14 cellular contexts compared by ENCODE assay signal in genomic region chr1:102241431-102242338, GRCh38.
A peak's percentile ranks its signal among the peaks of the same experiment; 100 is the strongest.
DNase-seq lines count a peak whose midpoint lies in the region; ATAC-seq and TF ChIP-seq lines count a peak whose summit lies in the region.
"Had no signal": no experiment of that assay in that cellular context is flagged by ENCODE, and none has a peak within 500 bp of the region (broad histone marks: within the 10 kb centered on the region; RNA-seq: fewer than 3 reads in every experiment).

No MANE protein-coding gene starts in this region.

- intact Hi-C loops in posterior vena cava (cut with DNase I) = no loop called here

- TF ChIP-seq CTCF in foreskin fibroblast (IDR thresholded peaks at IDR 0.05; ENCODE audit: low read depth, low read length) = no peak

- DNase-seq in Ammon's horn (ENCODE audit: low spot score) (peak; percentile 5), posterior vena cava (ENCODE audit: low spot score) (no peak), foreskin fibroblast (no peak), retina (no peak), NCI-H1930 (lab: John Stamatoyannopoulos, UW) (no peak)
- DNase-seq: DND-41, mucosa of descending colon, NCI-H2081 treated with DMSO at 0.1 percent for 48 hours had no signal

- ATAC-seq in GM19351 (IDR thresholded peaks at IDR 0.05; ENCODE audit: unreplicated experiment) (peak; percentile 93), HG02798 (IDR thresholded peaks at IDR 0.05; ENCODE audit: poor library complexity, unreplicated experiment) (peak; percentile 75), HG03520 (IDR thresholded peaks at IDR 0.05; ENCODE audit: unreplicated experiment) (peak; percentile 90)
- ATAC-seq: mucosa of descending colon, WTC11 had no signal

- H3K4me3 ChIP-seq in foreskin fibroblast (ENCODE audit: low read depth in 1 of 2, low read length in 2 of 2) = no peak overlapping the region
- H3K4me3 ChIP-seq: esophagus muscularis mucosa, mucosa of descending colon, vagina had no signal
